In genomic region chr17:78925234-78925633, GRCh38 we compare ENCODE assay signal across 8 cellular contexts. TPM values are rescaled to one million over a fixed set of nuclear protein-coding genes. Genes with fewer than 3 reads are reported as not detected.
DNase-seq lines count a peak whose midpoint lies in the region; ATAC-seq and TF ChIP-seq lines count a peak whose summit lies in the region.

Gene TIMP2, minus strand, starts transcription at chr17:78925387. Its CDS starts 299 bp downstream, at chr17:78925088.

- WGBS in neuronal stem cell (ENCODE audit: extremely low coverage in 2 of 2, insufficient read length in 2 of 2, insufficient replicate concordance in 1 of 2), 2 donors = no CpG with 5 or more reads among the region's 52 CpGs

- peak within 1 kb of the TSS; percentile 99 for H3K18ac ChIP-seq in neuronal stem cell (ENCODE audit: low read length)

- H3K4me3 ChIP-seq in Loucy (ENCODE audit: low read length, poor library complexity, severe bottlenecking) (peak within 1 kb of the TSS; percentile 75), SJCRH30 (peak within 1 kb of the TSS; percentile 69), neuronal stem cell (ENCODE audit: low read length in 2 of 2) (peak within 1 kb of the TSS; percentile 60 to 82), subcutaneous abdominal adipose tissue (ENCODE audit: low read depth in 1 of 5, low read length in 5 of 5) (peak within 1 kb of the TSS; percentile 60 to 88 (median 74))

- peak within 1 kb of the TSS; percentile 22 for H3K23ac ChIP-seq in neuronal stem cell (ENCODE audit: low read depth, low read length, poor library complexity)

- H4K20me1 ChIP-seq in Loucy (ENCODE audit: insufficient read depth, low read length, poor library complexity, severe bottlenecking) = no peaks in the 10 kb centered on the region

- H2BK120ac ChIP-seq in neuronal stem cell (ENCODE audit: low read depth, low read length) = peak within 1 kb of the TSS; percentile 85

- H3K9me3 ChIP-seq in Loucy (ENCODE audit: insufficient read depth, low read depth, low read length) = no peaks in the 10 kb centered on the region
- no peaks in the 10 kb centered on the region for H3K9me3 ChIP-seq in SJCRH30 (replicated peaks)
- no peaks in the 10 kb centered on the region for H3K9me3 ChIP-seq in neuronal stem cell (replicated peaks in 1 of 2; ENCODE audit: control insufficient read depth in 2 of 2, insufficient read depth in 1 of 2, low read depth in 1 of 2, low read length in 2 of 2)
- H3K9me3 ChIP-seq in subcutaneous abdominal adipose tissue (ENCODE audit: control insufficient read depth in 5 of 5, low read length in 5 of 5) = no peaks in the 10 kb centered on the region

- peak within 1 kb of the TSS; percentile 80 for H3K4ac ChIP-seq in neuronal stem cell (ENCODE audit: low read length)

- H2BK5ac ChIP-seq in neuronal stem cell (ENCODE audit: low read length) = peak within 1 kb of the TSS; percentile 96

- peaks cover 29% of the 10 kb centered on the region for H3K4me1 ChIP-seq in Loucy (ENCODE audit: insufficient read depth, low read length, poor library complexity, severe bottlenecking)
- H3K4me1 ChIP-seq in SJCRH30 = peaks cover 13% of the 10 kb centered on the region; the same call in 1 of the 2 replicates
- H3K4me1 ChIP-seq in neuronal stem cell (ENCODE audit: control insufficient read depth in 2 of 2, insufficient read depth in 1 of 2, low read depth in 1 of 2, low read length in 2 of 2) = peaks cover 26 to 34% of the 10 kb centered on the region in 2 donors
- peaks cover 10 to 55% (median 48%) of the 10 kb centered on the region in 5 donors for H3K4me1 ChIP-seq in subcutaneous abdominal adipose tissue (ENCODE audit: control insufficient read depth in 5 of 5, insufficient read depth in 5 of 5, low read length in 5 of 5)

- H3F3A ChIP-seq in Loucy (ENCODE audit: low read depth) = no peaks in the 10 kb centered on the region

- peak within 1 kb of the TSS; percentile 82 for H3K27ac ChIP-seq in SJCRH30
- peak within 1 kb of the TSS; percentile 52 for H3K27ac ChIP-seq in neuronal stem cell (replicated peaks; ENCODE audit: low read length)
- peak within 1 kb of the TSS; percentile 93 for H3K27ac ChIP-seq in subcutaneous abdominal adipose tissue (ENCODE audit: low read depth, low read length)

- H4K91ac ChIP-seq in neuronal stem cell (ENCODE audit: low read depth, low read length, poor library complexity) = peak within 1 kb of the TSS; percentile 88

- peaks cover 36% of the 10 kb centered on the region; the same call in 1 of the 2 replicates for H3K79me2 ChIP-seq in Loucy (ENCODE audit: insufficient read depth, low read length)

- DNase-seq in COR-L47 (lab: John Stamatoyannopoulos, UW) (peak; percentile 86), SJCRH30 (peak; percentile 95 to 96), globus pallidus (ENCODE audit: low spot score) (peak; percentile 88), neuronal stem cell (ENCODE audit: low spot score) (peak; percentile 81)
- DNase-seq in activated naive CD4-positive, alpha-beta T cell treated with anti-CD3 and anti-CD28 coated beads, Interleukin-2, amount 50 U/mL, for 16 hours = peak; percentile 71

- peak within 1 kb of the TSS; percentile 87 for H2BK15ac ChIP-seq in neuronal stem cell (ENCODE audit: low read length)

- peak within 1 kb of the TSS; percentile 68 for H3K9ac ChIP-seq in Loucy (ENCODE audit: low read depth, low read length, poor library complexity, severe bottlenecking)
- H3K9ac ChIP-seq in neuronal stem cell (ENCODE audit: low read depth, low read length, poor library complexity) = peak within 1 kb of the TSS; percentile 90
- peak within 1 kb of the TSS in 4 of 5 donors; percentile 71 to 88 (median 80) for H3K9ac ChIP-seq in subcutaneous abdominal adipose tissue (ENCODE audit: low read length in 5 of 5)

- H4K8ac ChIP-seq in neuronal stem cell (ENCODE audit: low read depth, low read length) = no peak within 1 kb of the TSS

- no peak for TF ChIP-seq CTCF in Loucy (conservative IDR thresholded peaks at IDR 0.05; ENCODE audit: low read length)

- ATAC-seq in GM21526 (IDR thresholded peaks at IDR 0.05; ENCODE audit: low FRiP score, unreplicated experiment) = no peak

- H2AFZ ChIP-seq in Loucy (ENCODE audit: low read length) (peak within 1 kb of the TSS; percentile 87), neuronal stem cell (ENCODE audit: low read length) (peak within 1 kb of the TSS; percentile 99)

- H3K36me3 ChIP-seq in Loucy (ENCODE audit: insufficient read depth, low read length) (no peaks in the 10 kb centered on the region), SJCRH30 (peaks cover 3% of the 10 kb centered on the region; the same call in 1 of the 2 replicates), neuronal stem cell (replicated peaks in 1 of 2; ENCODE audit: control insufficient read depth in 2 of 2, insufficient read depth in 2 of 2, low read length in 2 of 2) (peaks cover 2 to 6% of the 10 kb centered on the region in 2 donors), subcutaneous abdominal adipose tissue (ENCODE audit: control insufficient read depth in 5 of 5, insufficient read depth in 5 of 5, low read length in 5 of 5) (no peaks in the 10 kb centered on the region)

- no peak within 1 kb of the TSS for H2BK12ac ChIP-seq in neuronal stem cell (ENCODE audit: low read length)

- H3K79me1 ChIP-seq in neuronal stem cell (ENCODE audit: low read depth, low read length) = peaks cover 5% of the 10 kb centered on the region

- peak within 1 kb of the TSS; percentile 99 for H3K4me2 ChIP-seq in Loucy (ENCODE audit: low read depth, low read length, poor library complexity, severe bottlenecking)
- peak within 1 kb of the TSS; percentile 91 for H3K4me2 ChIP-seq in neuronal stem cell (ENCODE audit: insufficient read depth, low read length, poor library complexity, severe bottlenecking)

- H3K14ac ChIP-seq in neuronal stem cell (ENCODE audit: low read length) = peak within 1 kb of the TSS; percentile 14

- H3K9me2 ChIP-seq in Loucy (replicated peaks; ENCODE audit: low read depth, low read length) = no peaks in the 10 kb centered on the region

- H3K27me3 ChIP-seq in Loucy (ENCODE audit: insufficient read depth, low read length, poor library complexity, severe bottlenecking) (no peaks in the 10 kb centered on the region), SJCRH30 (no peaks in the 10 kb centered on the region; the same call in 1 of the 2 replicates), neuronal stem cell (ENCODE audit: control insufficient read depth in 3 of 3, insufficient read depth in 3 of 3, low read depth in 1 of 3, low read length in 3 of 3) (no peaks in the 10 kb centered on the region), subcutaneous abdominal adipose tissue (ENCODE audit: control insufficient read depth in 5 of 5, insufficient read depth in 4 of 5, low read length in 5 of 5) (no peaks in the 10 kb centered on the region)

- H2AK5ac ChIP-seq in neuronal stem cell (ENCODE audit: low read depth, low read length) = peak within 1 kb of the TSS; percentile 95

RNA-seq across cellular contexts. Expression of gene TIMP2, which starts in this region (rescaled TPM):
- 65.6 and 66.9 TPM in 2 replicates for total RNA-seq in SJCRH30 (2014; rRNA removed; shearing (Covaris generic))
- polyA plus RNA-seq in neuronal stem cell (2013, experiment 1 of 2) = 45.1 TPM
- polyA plus RNA-seq in neuronal stem cell (2013, experiment 2 of 2) = 45.9 TPM
